In the genomic region with DNA sequence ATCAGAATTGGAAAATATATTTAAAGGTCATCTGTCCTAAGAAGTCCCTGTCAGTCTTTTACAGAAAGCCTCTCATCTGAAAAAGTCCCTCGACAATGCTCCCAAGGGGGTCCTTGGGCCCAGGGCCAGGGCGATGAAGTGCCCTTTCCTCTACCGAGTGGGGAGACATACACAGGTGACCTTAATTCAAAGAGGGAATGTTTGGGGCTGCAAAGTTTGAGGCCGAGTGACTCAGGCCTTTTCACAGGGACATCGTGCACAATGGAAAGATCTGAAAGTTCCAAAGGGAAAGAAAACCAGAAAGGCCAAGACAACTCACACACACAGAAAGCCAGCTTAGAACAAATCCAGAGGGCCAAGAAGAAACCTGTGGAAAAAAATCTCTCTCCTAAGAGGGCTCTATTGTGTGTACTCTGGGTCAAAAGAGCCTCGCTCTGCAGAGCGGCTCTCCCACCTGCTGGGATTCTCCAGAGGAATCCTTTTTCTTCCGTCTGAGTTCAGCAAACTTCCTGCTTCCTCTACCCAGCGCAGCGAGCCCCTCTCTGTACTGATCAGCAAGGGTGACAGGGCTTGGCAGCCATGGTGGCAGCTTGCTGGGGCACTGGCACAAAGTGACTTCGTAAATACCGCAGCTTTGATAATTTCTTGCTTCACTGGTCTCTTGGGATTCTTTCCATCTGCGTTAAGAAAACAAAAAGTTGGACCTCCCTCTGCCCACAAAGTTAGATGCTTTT, we compare ENCODE assay signal across 11 cellular contexts.
DNase-seq lines count a peak whose midpoint lies in the region; ATAC-seq and TF ChIP-seq lines count a peak whose summit lies in the region.
"Had no signal": no experiment of that assay in that cellular context is flagged by ENCODE, and none has a peak within 500 bp of the region (broad histone marks: within the 10 kb centered on the region; RNA-seq: fewer than 3 reads in every experiment).

No MANE protein-coding gene starts in this region.

- TF ChIP-seq CTCF in transverse colon (IDR thresholded peaks at IDR 0.05), result no peak
- no peak for TF ChIP-seq CTCF in dorsolateral prefrontal cortex (IDR thresholded peaks at IDR 0.05 in 54 of 56, conservative IDR thresholded peaks at IDR 0.05 in 2 of 56; ENCODE audit: low read depth in 1 of 56, partially characterized antibody in 56 of 56)

- H3K36me3 ChIP-seq in transverse colon, result no peaks in the 10 kb centered on the region

- TF ChIP-seq POLR2A in transverse colon (IDR thresholded peaks at IDR 0.05), result no peak

- TF ChIP-seq EP300 in transverse colon (IDR thresholded peaks at IDR 0.05; ENCODE audit: low read depth), result peak; percentile 10

- peaks cover 0 to 5% of the 10 kb centered on the region in 2 donors for H3K9me3 ChIP-seq in transverse colon

- DNase-seq in NCI-H146 treated with DMSO at 0.1 percent for 48 hours (lab: John Stamatoyannopoulos, UW; ENCODE audit: unreplicated experiment), result peak; percentile 43
- DNase-seq in left kidney (ENCODE audit: low read depth, low spot score), result peak; percentile 71
- DNase-seq in transverse colon, result no peak
- DNase-seq in dorsolateral prefrontal cortex, result no peak
- no peak for DNase-seq in NCI-H1417 treated with DMSO at 0.1 percent for 48 hours (lab: John Stamatoyannopoulos, UW)
- DNase-seq: activated T-cell treated with anti-CD3 and anti-CD28 coated beads, Interleukin-2, amount 50 U/mL, for 24 hours; effector memory CD4-positive, alpha-beta T cell; midbrain; T-helper 2 cell had no signal

- no peaks in the 10 kb centered on the region for H3K27me3 ChIP-seq in transverse colon
- H3K27me3 ChIP-seq in dorsolateral prefrontal cortex, result no peaks in the 10 kb centered on the region

- in situ Hi-C loops in transverse colon (cut with MboI; ENCODE audit: low pct_ligation_motif_present in 1 of 4, low pct_unique_long_range_greater_than_20kb in 1 of 4, low sequenced_read_pairs in 3 of 4), result no loop called here

- H3K27ac ChIP-seq in cingulate gyrus (ENCODE audit: low read depth, low read length) (peak overlapping the region; percentile 81), transverse colon (peak overlapping the region; percentile 54 to 82 (median 76)), dorsolateral prefrontal cortex (peak overlapping the region in 17 of 59 donors; percentile 0 to 68 (median 29))

- no peak for ATAC-seq in HG02798 (IDR thresholded peaks at IDR 0.05; ENCODE audit: poor library complexity, unreplicated experiment)

- intact Hi-C loops in transverse colon (cut with DNase I; ENCODE audit: low total_unique reads) (no loop called here), dorsolateral prefrontal cortex (cut with DNase I) (no loop called here)

- WGBS in transverse colon (ENCODE audit: low coverage in 1 of 2), 2 donors, result 64 to 71% methylated on average over 6 to 13 of the region's 13 CpGs

- no peak overlapping the region for H3K4me3 ChIP-seq in transverse colon
- H3K4me3 ChIP-seq in dorsolateral prefrontal cortex, result peak overlapping the region in 3 of 59 donors; percentile 15 to 28 (median 16)

- peaks cover 14 to 44% (median 29%) of the 10 kb centered on the region in 4 donors for H3K4me1 ChIP-seq in transverse colon

Comparison
In these comparisons a context has a peak if more than half of its experiments do, and no peak if none do; other contexts are left out.
1. DNase-seq: peak in NCI-H146 treated with DMSO at 0.1 percent for 48 hours (single experiment) and left kidney (single experiment); none in transverse colon (single experiment), dorsolateral prefrontal cortex (0 of 10) and NCI-H1417 treated with DMSO at 0.1 percent for 48 hours (single experiment).